Comparison of ENCODE assay signal across 2 cellular contexts in the genomic region with DNA sequence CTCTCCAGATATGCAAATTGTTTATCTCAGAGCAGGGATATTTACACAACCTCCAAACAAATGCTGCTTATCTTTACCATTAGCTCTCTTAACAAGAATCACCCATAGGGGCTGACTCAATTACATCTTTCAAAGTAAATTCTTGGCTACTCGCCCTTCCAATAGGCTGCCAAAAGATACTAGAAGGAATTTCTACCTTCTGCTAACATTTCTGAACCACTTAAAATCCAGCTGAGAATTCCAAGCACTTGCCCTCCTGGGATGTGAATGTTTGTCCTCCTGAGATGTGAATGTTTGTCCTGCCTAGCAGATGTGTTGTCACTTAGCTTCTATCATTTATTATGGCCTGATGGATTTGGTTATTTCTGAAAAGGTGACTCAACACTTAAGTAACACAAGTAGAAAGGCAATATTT.
TF ChIP-seq lines count a peak whose summit lies in the region.

No MANE protein-coding gene starts in this region.

TF ChIP-seq in Ishikawa, 13 proteins besides CTCF, POLR2A, EP300 and RAD21:
- TF ChIP-seq NFIC (IDR thresholded peaks at IDR 0.05) (peak; percentile 61), ZBTB7A (IDR thresholded peaks at IDR 0.05; ENCODE audit: low read depth) (no peak), TAF1 (IDR thresholded peaks at IDR 0.05; ENCODE audit: low read depth) (no peak), FOXM1 (IDR thresholded peaks at IDR 0.05; ENCODE audit: borderline replicate concordance, low read depth) (no peak), CEBPB (IDR thresholded peaks at IDR 0.05) (no peak), YY1 (IDR thresholded peaks at IDR 0.05; ENCODE audit: low read depth) (no peak), CREB1 (IDR thresholded peaks at IDR 0.05; ENCODE audit: low read depth) (no peak), TCF12 (IDR thresholded peaks at IDR 0.05; ENCODE audit: low read depth) (0 out of 2 replicates have a peak, but pooled peaks have one; percentile 21), EGR1 (IDR thresholded peaks at IDR 0.05) (no peak), TEAD4 (IDR thresholded peaks at IDR 0.05) (peak; percentile 85)
- TF ChIP-seq, protein P1, sequence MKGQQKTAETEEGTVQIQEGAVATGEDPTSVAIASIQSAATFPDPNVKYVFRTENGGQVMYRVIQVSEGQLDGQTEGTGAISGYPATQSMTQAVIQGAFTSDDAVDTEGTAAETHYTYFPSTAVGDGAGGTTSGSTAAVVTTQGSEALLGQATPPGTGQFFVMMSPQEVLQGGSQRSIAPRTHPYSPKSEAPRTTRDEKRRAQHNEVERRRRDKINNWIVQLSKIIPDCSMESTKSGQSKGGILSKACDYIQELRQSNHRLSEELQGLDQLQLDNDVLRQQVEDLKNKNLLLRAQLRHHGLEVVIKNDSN (IDR thresholded peaks at IDR 0.05), result no peak
- TF ChIP-seq, protein P2, sequence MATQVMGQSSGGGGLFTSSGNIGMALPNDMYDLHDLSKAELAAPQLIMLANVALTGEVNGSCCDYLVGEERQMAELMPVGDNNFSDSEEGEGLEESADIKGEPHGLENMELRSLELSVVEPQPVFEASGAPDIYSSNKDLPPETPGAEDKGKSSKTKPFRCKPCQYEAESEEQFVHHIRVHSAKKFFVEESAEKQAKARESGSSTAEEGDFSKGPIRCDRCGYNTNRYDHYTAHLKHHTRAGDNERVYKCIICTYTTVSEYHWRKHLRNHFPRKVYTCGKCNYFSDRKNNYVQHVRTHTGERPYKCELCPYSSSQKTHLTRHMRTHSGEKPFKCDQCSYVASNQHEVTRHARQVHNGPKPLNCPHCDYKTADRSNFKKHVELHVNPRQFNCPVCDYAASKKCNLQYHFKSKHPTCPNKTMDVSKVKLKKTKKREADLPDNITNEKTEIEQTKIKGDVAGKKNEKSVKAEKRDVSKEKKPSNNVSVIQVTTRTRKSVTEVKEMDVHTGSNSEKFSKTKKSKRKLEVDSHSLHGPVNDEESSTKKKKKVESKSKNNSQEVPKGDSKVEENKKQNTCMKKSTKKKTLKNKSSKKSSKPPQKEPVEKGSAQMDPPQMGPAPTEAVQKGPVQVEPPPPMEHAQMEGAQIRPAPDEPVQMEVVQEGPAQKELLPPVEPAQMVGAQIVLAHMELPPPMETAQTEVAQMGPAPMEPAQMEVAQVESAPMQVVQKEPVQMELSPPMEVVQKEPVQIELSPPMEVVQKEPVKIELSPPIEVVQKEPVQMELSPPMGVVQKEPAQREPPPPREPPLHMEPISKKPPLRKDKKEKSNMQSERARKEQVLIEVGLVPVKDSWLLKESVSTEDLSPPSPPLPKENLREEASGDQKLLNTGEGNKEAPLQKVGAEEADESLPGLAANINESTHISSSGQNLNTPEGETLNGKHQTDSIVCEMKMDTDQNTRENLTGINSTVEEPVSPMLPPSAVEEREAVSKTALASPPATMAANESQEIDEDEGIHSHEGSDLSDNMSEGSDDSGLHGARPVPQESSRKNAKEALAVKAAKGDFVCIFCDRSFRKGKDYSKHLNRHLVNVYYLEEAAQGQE (IDR thresholded peaks at IDR 0.05; ENCODE audit: low read depth), result no peak
- TF ChIP-seq, protein P3, sequence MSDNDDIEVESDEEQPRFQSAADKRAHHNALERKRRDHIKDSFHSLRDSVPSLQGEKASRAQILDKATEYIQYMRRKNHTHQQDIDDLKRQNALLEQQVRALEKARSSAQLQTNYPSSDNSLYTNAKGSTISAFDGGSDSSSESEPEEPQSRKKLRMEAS (IDR thresholded peaks at IDR 0.05), result no peak

TF ChIP-seq in H1, 55 proteins besides CTCF, POLR2A, EP300 and RAD21:
- TF ChIP-seq POLR2AphosphoS5 (IDR thresholded peaks at IDR 0.05; ENCODE audit: low read depth, low read length) (no peak), NANOG (IDR thresholded peaks at IDR 0.05; ENCODE audit: insufficient read depth, low read depth, low read length, poor library complexity, severe bottlenecking) (peak; percentile 67), TAF1 (IDR thresholded peaks at IDR 0.05; ENCODE audit: low read depth, low read length) (no peak), SP4 (IDR thresholded peaks at IDR 0.05; ENCODE audit: low read length) (no peak), YY1 (IDR thresholded peaks at IDR 0.05; ENCODE audit: low read depth, low read length) (no peak), NRF1 (IDR thresholded peaks at IDR 0.05; ENCODE audit: low read depth, low read length) (no peak), MAFK (IDR thresholded peaks at IDR 0.05; ENCODE audit: low read depth, low read length) (no peak), SAP30 (IDR thresholded peaks at IDR 0.05; ENCODE audit: insufficient read depth, insufficient replicate concordance, low read length) (no peak), TBP (IDR thresholded peaks at IDR 0.05; ENCODE audit: low read depth, low read length) (no peak), CTBP2 (IDR thresholded peaks at IDR 0.05; ENCODE audit: borderline replicate concordance, insufficient read depth, insufficient read length, low read length) (no peak), BACH1 (IDR thresholded peaks at IDR 0.05; ENCODE audit: low read length) (no peak), TCF12 (IDR thresholded peaks at IDR 0.05; ENCODE audit: low read depth, low read length) (peak; percentile 93), HDAC2 (IDR thresholded peaks at IDR 0.05; ENCODE audit: borderline replicate concordance in 1 of 2, low read depth in 2 of 2, low read length in 2 of 2) (no peak), CBX5 (IDR thresholded peaks at IDR 0.05; ENCODE audit: low read depth, low read length) (no peak), TAF7 (optimal IDR thresholded peaks at IDR 0.05; ENCODE audit: borderline replicate concordance, low read depth, low read length) (no peak), PHF8 (conservative IDR thresholded peaks at IDR 0.05; ENCODE audit: low read depth, low read length) (no peak), ZNF274 (IDR thresholded peaks at IDR 0.05; ENCODE audit: borderline replicate concordance, extremely low read depth, low read length) (no peak), BCL11A (IDR thresholded peaks at IDR 0.05; ENCODE audit: low read depth in 2 of 2, low read length in 2 of 2) (no peak), RBBP5 (IDR thresholded peaks at IDR 0.05; ENCODE audit: borderline replicate concordance, low read depth, low read length) (no peak), FOSL1 (IDR thresholded peaks at IDR 0.05; ENCODE audit: insufficient read depth, low read depth, low read length) (no peak), SIX5 (IDR thresholded peaks at IDR 0.05; ENCODE audit: low read depth, low read length) (no peak), SIN3A (conservative IDR thresholded peaks at IDR 0.05 in 1 of 2, IDR thresholded peaks at IDR 0.05 in 1 of 2; ENCODE audit: low read depth in 1 of 2, low read length in 2 of 2) (0 out of 4 replicates have a peak, but pooled peaks of 1 of the 2 experiments have one; percentile 38), CHD1 (IDR thresholded peaks at IDR 0.05; ENCODE audit: low read depth, low read length) (no peak), SP2 (IDR thresholded peaks at IDR 0.05; ENCODE audit: low read length) (no peak), TEAD4 (IDR thresholded peaks at IDR 0.05; ENCODE audit: low read depth, low read length) (peak; percentile 95), GTF2F1 (IDR thresholded peaks at IDR 0.05; ENCODE audit: borderline replicate concordance, low read depth, low read length) (no peak), SP1 (IDR thresholded peaks at IDR 0.05; ENCODE audit: low read depth, low read length) (peak; percentile 64; the same call in 1 of the 2 replicates)
- TF ChIP-seq, protein P4, sequence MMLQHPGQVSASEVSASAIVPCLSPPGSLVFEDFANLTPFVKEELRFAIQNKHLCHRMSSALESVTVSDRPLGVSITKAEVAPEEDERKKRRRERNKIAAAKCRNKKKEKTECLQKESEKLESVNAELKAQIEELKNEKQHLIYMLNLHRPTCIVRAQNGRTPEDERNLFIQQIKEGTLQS (IDR thresholded peaks at IDR 0.05; ENCODE audit: insufficient read depth, low read depth, low read length), result no peak
- TF ChIP-seq, protein P5, sequence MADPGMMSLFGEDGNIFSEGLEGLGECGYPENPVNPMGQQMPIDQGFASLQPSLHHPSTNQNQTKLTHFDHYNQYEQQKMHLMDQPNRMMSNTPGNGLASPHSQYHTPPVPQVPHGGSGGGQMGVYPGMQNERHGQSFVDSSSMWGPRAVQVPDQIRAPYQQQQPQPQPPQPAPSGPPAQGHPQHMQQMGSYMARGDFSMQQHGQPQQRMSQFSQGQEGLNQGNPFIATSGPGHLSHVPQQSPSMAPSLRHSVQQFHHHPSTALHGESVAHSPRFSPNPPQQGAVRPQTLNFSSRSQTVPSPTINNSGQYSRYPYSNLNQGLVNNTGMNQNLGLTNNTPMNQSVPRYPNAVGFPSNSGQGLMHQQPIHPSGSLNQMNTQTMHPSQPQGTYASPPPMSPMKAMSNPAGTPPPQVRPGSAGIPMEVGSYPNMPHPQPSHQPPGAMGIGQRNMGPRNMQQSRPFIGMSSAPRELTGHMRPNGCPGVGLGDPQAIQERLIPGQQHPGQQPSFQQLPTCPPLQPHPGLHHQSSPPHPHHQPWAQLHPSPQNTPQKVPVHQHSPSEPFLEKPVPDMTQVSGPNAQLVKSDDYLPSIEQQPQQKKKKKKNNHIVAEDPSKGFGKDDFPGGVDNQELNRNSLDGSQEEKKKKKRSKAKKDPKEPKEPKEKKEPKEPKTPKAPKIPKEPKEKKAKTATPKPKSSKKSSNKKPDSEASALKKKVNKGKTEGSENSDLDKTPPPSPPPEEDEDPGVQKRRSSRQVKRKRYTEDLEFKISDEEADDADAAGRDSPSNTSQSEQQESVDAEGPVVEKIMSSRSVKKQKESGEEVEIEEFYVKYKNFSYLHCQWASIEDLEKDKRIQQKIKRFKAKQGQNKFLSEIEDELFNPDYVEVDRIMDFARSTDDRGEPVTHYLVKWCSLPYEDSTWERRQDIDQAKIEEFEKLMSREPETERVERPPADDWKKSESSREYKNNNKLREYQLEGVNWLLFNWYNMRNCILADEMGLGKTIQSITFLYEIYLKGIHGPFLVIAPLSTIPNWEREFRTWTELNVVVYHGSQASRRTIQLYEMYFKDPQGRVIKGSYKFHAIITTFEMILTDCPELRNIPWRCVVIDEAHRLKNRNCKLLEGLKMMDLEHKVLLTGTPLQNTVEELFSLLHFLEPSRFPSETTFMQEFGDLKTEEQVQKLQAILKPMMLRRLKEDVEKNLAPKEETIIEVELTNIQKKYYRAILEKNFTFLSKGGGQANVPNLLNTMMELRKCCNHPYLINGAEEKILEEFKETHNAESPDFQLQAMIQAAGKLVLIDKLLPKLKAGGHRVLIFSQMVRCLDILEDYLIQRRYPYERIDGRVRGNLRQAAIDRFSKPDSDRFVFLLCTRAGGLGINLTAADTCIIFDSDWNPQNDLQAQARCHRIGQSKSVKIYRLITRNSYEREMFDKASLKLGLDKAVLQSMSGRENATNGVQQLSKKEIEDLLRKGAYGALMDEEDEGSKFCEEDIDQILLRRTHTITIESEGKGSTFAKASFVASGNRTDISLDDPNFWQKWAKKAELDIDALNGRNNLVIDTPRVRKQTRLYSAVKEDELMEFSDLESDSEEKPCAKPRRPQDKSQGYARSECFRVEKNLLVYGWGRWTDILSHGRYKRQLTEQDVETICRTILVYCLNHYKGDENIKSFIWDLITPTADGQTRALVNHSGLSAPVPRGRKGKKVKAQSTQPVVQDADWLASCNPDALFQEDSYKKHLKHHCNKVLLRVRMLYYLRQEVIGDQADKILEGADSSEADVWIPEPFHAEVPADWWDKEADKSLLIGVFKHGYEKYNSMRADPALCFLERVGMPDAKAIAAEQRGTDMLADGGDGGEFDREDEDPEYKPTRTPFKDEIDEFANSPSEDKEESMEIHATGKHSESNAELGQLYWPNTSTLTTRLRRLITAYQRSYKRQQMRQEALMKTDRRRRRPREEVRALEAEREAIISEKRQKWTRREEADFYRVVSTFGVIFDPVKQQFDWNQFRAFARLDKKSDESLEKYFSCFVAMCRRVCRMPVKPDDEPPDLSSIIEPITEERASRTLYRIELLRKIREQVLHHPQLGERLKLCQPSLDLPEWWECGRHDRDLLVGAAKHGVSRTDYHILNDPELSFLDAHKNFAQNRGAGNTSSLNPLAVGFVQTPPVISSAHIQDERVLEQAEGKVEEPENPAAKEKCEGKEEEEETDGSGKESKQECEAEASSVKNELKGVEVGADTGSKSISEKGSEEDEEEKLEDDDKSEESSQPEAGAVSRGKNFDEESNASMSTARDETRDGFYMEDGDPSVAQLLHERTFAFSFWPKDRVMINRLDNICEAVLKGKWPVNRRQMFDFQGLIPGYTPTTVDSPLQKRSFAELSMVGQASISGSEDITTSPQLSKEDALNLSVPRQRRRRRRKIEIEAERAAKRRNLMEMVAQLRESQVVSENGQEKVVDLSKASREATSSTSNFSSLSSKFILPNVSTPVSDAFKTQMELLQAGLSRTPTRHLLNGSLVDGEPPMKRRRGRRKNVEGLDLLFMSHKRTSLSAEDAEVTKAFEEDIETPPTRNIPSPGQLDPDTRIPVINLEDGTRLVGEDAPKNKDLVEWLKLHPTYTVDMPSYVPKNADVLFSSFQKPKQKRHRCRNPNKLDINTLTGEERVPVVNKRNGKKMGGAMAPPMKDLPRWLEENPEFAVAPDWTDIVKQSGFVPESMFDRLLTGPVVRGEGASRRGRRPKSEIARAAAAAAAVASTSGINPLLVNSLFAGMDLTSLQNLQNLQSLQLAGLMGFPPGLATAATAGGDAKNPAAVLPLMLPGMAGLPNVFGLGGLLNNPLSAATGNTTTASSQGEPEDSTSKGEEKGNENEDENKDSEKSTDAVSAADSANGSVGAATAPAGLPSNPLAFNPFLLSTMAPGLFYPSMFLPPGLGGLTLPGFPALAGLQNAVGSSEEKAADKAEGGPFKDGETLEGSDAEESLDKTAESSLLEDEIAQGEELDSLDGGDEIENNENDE (IDR thresholded peaks at IDR 0.05; ENCODE audit: insufficient replicate concordance, low read length), result peak; percentile 95
- TF ChIP-seq, protein P6, sequence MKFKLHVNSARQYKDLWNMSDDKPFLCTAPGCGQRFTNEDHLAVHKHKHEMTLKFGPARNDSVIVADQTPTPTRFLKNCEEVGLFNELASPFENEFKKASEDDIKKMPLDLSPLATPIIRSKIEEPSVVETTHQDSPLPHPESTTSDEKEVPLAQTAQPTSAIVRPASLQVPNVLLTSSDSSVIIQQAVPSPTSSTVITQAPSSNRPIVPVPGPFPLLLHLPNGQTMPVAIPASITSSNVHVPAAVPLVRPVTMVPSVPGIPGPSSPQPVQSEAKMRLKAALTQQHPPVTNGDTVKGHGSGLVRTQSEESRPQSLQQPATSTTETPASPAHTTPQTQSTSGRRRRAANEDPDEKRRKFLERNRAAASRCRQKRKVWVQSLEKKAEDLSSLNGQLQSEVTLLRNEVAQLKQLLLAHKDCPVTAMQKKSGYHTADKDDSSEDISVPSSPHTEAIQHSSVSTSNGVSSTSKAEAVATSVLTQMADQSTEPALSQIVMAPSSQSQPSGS (IDR thresholded peaks at IDR 0.05; ENCODE audit: low read length), result no peak
- TF ChIP-seq, protein P3 (IDR thresholded peaks at IDR 0.05), result no peak
